9 cellular contexts compared by ENCODE assay signal in the genomic region with DNA sequence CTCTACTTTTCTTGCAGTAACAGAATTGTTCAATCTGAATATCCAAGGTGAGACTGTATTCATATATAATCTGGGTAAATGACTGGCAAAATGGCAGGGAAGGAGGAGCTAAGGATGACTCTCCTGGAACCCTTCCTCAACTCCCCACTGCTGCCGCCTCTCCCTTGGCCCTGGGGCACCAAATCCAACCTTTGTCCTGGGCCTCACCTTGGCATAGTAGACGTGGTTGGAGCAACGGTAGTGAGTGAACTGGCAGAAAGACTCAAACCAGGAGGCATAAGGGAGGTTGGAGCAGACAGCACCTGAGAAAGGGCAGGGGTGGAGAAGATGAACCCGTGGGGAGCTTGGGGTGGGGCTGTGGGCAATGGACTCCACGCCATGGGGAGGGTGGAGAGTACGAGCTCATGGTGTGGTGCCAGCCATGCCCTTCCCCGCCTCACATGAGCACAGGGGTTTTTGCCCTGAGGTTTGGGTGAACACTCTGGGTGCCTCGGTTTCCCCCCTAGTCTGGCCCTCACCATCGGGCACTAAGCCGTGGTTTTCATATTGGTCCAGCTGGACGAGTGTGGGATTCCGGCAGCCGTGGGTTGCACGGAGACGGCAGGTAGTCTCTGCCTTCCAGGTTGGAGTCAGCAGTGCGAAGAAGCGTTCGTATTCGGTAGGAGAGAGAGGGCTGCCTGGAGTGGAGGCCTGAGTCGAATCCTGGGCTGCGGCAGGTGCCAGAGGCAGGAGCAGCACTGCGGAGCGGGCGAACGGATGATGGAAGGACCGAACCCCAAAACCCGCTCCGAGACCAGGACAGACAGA. TPM values are rescaled to one million over a fixed set of nuclear protein-coding genes. Genes with fewer than 3 reads are reported as not detected.
DNase-seq lines count a peak whose midpoint lies in the region; ATAC-seq and TF ChIP-seq lines count a peak whose summit lies in the region.
"Had no signal": no experiment of that assay in that cellular context is flagged by ENCODE, and none has a peak within 500 bp of the region (broad histone marks: within the 10 kb centered on the region; RNA-seq: fewer than 3 reads in every experiment).

No MANE protein-coding gene starts in this region.

- intact Hi-C loops in sciatic nerve (cut with DNase I), result no loop called here

- TF ChIP-seq CTCF in GM12865 (IDR thresholded peaks at IDR 0.05; ENCODE audit: insufficient read depth, low read depth, low read length, missing control alignments) (no peak), hepatocyte (IDR thresholded peaks at IDR 0.05; ENCODE audit: poor library complexity) (no peak)

- H3K4me3 Mint-ChIP-seq in activated T-helper 17 cell treated with anti-CD3 and anti-CD28 coated beads, Interleukin-2, amount 50 U/mL, for 72 hours, result peak overlapping the region; percentile 61

- peak overlapping the region; percentile 42 for H3K4me3 ChIP-seq in GM12865 (ENCODE audit: low read depth, low read length)
- no peak overlapping the region for H3K4me3 ChIP-seq in hepatocyte

- no peaks in the 10 kb centered on the region for H4K20me1 ChIP-seq in hepatocyte (ENCODE audit: insufficient read depth, poor library complexity, severe bottlenecking)

- peak overlapping the region; percentile 77 for H3K4me2 ChIP-seq in hepatocyte

- peaks cover 6% of the 10 kb centered on the region for H3K9me3 Mint-ChIP-seq in activated T-helper 17 cell treated with anti-CD3 and anti-CD28 coated beads, Interleukin-2, amount 50 U/mL, for 72 hours

- no peaks in the 10 kb centered on the region for H3K9me3 ChIP-seq in hepatocyte (ENCODE audit: low read depth)

- H3K27me3 ChIP-seq in hepatocyte, result no peaks in the 10 kb centered on the region

- H3K27me3 Mint-ChIP-seq in activated T-helper 17 cell treated with anti-CD3 and anti-CD28 coated beads, Interleukin-2, amount 50 U/mL, for 72 hours, result peaks cover 3% of the 10 kb centered on the region

- peaks cover 36% of the 10 kb centered on the region for H3K36me3 Mint-ChIP-seq in activated T-helper 17 cell treated with anti-CD3 and anti-CD28 coated beads, Interleukin-2, amount 50 U/mL, for 72 hours (ENCODE audit: low read depth)

- H3K9me2 ChIP-seq in hepatocyte (replicated peaks; ENCODE audit: insufficient read depth), result no peaks in the 10 kb centered on the region

- H3K4me1 ChIP-seq in hepatocyte (ENCODE audit: insufficient read depth), result no peaks in the 10 kb centered on the region

- H3K27ac ChIP-seq in hepatocyte, result no peak overlapping the region

- H3K27ac Mint-ChIP-seq in activated T-helper 17 cell treated with anti-CD3 and anti-CD28 coated beads, Interleukin-2, amount 50 U/mL, for 72 hours, result no peak overlapping the region

- no peak overlapping the region for H2AFZ ChIP-seq in hepatocyte

- DNase-seq in GM12865 (ENCODE audit: low read depth) (no peak), hepatocyte (ENCODE audit: low spot score) (no peak), sciatic nerve (ENCODE audit: low spot score) (no peak), putamen (ENCODE audit: low spot score) (no peak), COLO668 (lab: John Stamatoyannopoulos, UW; ENCODE audit: unreplicated experiment) (no peak)
- DNase-seq: activated CD4-positive, alpha-beta T cell treated with anti-CD3 and anti-CD28 coated beads for 4 hours had no signal

- no peaks in the 10 kb centered on the region for H3K79me2 ChIP-seq in hepatocyte

- 88% methylated on average over 25 of the region's 28 CpGs for WGBS in hepatocyte (ENCODE audit: low lambda C conversion rate, missing lambda C conversion rate)

- peaks cover 5% of the 10 kb centered on the region for H3K4me1 Mint-ChIP-seq in activated T-helper 17 cell treated with anti-CD3 and anti-CD28 coated beads, Interleukin-2, amount 50 U/mL, for 72 hours

- no peaks in the 10 kb centered on the region for H3K36me3 ChIP-seq in hepatocyte (replicated peaks; ENCODE audit: insufficient read depth, low read depth)

- ATAC-seq in activated T-helper 17 cell treated with anti-CD3 and anti-CD28 coated beads, Interleukin-2, amount 50 U/mL, for 72 hours (replicated peaks), result no peak
- ATAC-seq in sciatic nerve (peak; percentile 13), HG03378 (IDR thresholded peaks at IDR 0.05; ENCODE audit: unreplicated experiment) (no peak), GM18907 (IDR thresholded peaks at IDR 0.05; ENCODE audit: unreplicated experiment) (no peak)

RNA-seq across cellular contexts. Expression of a gene that starts 0.8 kb away (rescaled TPM):
- total RNA-seq in activated T-helper 17 cell treated with anti-CD3 and anti-CD28 coated beads, Interleukin-2, amount 50 U/mL, for 72 hours, result 1 to 10 TPM in 1 of 2 donors, under 1 TPM in 1; 0.78 to 2.6 TPM
- 0.20 and 0.68 TPM in 2 replicates for total RNA-seq in hepatocyte
- 0.62 and 1.8 TPM in 2 replicates for polyA plus RNA-seq in hepatocyte
- 1.9 TPM for total RNA-seq in sciatic nerve

RNA-seq across cellular contexts. Expression of a gene that starts 10.7 kb away (rescaled TPM):
- 1 to 10 TPM; 3.1 to 4.5 TPM for total RNA-seq in activated T-helper 17 cell treated with anti-CD3 and anti-CD28 coated beads, Interleukin-2, amount 50 U/mL, for 72 hours
- total RNA-seq in hepatocyte (0.60 and 1.0 TPM in 2 replicates), sciatic nerve (2.9 TPM)
- polyA plus RNA-seq in hepatocyte, result 0.34 and 2.0 TPM in 2 replicates

RNA-seq across cellular contexts. Expression of a gene that starts 16.4 kb away (rescaled TPM):
- 10 to 100 TPM; 13.4 to 25.6 TPM for total RNA-seq in activated T-helper 17 cell treated with anti-CD3 and anti-CD28 coated beads, Interleukin-2, amount 50 U/mL, for 72 hours
- total RNA-seq in hepatocyte (35.7 and 39.7 TPM in 2 replicates), sciatic nerve (42.1 TPM)
- polyA plus RNA-seq in hepatocyte, result 38.9 and 42.9 TPM in 2 replicates

RNA-seq across cellular contexts. Expression of a gene that starts 39.3 kb away (rescaled TPM):
- 100 to 1,000 TPM; 267 to 285 TPM for total RNA-seq in activated T-helper 17 cell treated with anti-CD3 and anti-CD28 coated beads, Interleukin-2, amount 50 U/mL, for 72 hours
- 181 and 211 TPM in 2 replicates for total RNA-seq in hepatocyte
- 74.1 and 108 TPM in 2 replicates for polyA plus RNA-seq in hepatocyte
- total RNA-seq in sciatic nerve, result 245 TPM

RNA-seq across cellular contexts. Expression of a gene that starts 42.7 kb away (rescaled TPM):
- 10 to 100 TPM; 80.6 to 88.7 TPM for total RNA-seq in activated T-helper 17 cell treated with anti-CD3 and anti-CD28 coated beads, Interleukin-2, amount 50 U/mL, for 72 hours
- 33.8 and 34.5 TPM in 2 replicates for total RNA-seq in hepatocyte
- 35.8 and 41.8 TPM in 2 replicates for polyA plus RNA-seq in hepatocyte
- total RNA-seq in sciatic nerve, result 52.7 TPM
